Comparison of ENCODE assay signal across 8 cellular contexts in the genomic region with DNA sequence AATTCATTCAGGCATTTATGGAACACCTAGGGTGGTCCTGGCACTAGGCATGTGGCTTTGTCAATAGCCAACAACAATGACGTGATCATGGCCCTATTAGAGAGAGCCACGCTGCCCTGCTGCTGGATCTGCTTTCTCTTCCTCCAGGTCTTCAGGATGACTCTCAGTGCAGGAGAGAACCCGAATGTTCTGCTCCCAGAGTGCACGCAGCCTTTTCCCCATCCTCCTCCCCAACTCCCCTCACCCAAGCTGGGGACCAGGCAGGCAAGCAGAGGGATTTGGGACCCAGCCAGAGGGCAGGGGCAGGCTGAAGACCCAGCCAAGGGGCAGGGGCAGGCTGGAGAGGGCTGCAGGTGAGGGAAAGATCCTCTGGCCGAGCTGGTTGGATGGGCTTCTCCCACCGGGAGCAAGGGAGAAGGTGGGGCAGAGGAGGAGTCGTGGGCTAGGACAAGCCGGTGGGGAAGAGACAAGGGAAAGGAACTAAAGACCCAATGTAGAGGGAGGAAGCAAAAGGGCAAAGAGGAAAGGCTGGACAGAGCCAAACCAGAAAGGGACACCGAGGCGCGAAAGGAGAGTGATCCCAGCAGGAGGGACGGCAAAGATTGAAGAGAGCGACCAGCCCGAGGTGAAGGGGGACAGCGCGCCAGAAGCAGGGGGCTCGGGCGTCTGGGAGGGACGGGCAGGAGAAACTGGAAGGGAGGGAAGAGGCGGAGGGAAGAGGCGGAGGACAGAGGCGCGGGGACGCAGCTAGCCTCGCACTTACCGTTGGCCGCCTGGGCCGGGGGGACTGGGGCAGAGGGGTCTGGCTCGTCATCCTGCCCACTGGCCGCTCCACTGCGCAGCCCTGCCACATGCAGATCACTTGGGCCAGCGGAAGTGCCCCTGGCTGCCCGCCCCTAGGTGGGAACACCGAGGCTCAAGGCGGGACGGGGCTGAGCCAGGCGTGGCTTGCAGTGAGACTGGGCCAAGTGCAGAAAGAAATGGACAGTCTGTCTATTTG. TPM values are rescaled to one million over a fixed set of nuclear protein-coding genes. Genes with fewer than 3 reads are reported as not detected.
DNase-seq lines count a peak whose midpoint lies in the region; ATAC-seq and TF ChIP-seq lines count a peak whose summit lies in the region.

A gene with protein sequence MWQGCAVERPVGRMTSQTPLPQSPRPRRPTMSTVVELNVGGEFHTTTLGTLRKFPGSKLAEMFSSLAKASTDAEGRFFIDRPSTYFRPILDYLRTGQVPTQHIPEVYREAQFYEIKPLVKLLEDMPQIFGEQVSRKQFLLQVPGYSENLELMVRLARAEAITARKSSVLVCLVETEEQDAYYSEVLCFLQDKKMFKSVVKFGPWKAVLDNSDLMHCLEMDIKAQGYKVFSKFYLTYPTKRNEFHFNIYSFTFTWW (minus strand): TSS at position 880 of the 1,000 bp plus-strand sequence. CDS start 27 bp downstream, at position 853.

- H3K27ac ChIP-seq in HEK293 (ENCODE audit: extremely low read depth, low read depth, low read length) (no peak within 1 kb of the TSS), SJSA1 (peak within 1 kb of the TSS; percentile 43), heart left ventricle (peak within 1 kb of the TSS in 1 of 12 donors; percentile 47), gastrocnemius medialis (no peak within 1 kb of the TSS)

- peaks cover 4% of the 10 kb centered on the region; the same call in 1 of the 2 replicates for H3K4me1 ChIP-seq in HEK293 (ENCODE audit: control insufficient read depth, insufficient read depth, low read length)
- peaks cover 22% of the 10 kb centered on the region for H3K4me1 ChIP-seq in SJSA1 (replicated peaks)
- H3K4me1 ChIP-seq in heart left ventricle: peaks cover 0 to 8% (median 0%) of the 10 kb centered on the region in 12 donors
- no peaks in the 10 kb centered on the region for H3K4me1 ChIP-seq in gastrocnemius medialis

- intact Hi-C loops in heart left ventricle (cut with DNase I) (no loop called here), gastrocnemius medialis (cut with DNase I; ENCODE audit: low total_unique reads) (no loop called here)

- ATAC-seq in heart left ventricle (peak in 3 of 4 donors; percentile 60 to 75 (median 73)), gastrocnemius medialis (no peak)

- CTCF ChIA-PET in HEK293 (lab: Yijun Ruan, JAX): no interaction called here

- H3K9me3 ChIP-seq in HEK293 (ENCODE audit: control insufficient read depth, insufficient read depth, low read depth, low read length): no peaks in the 10 kb centered on the region
- H3K9me3 ChIP-seq in SJSA1 (replicated peaks): no peaks in the 10 kb centered on the region
- H3K9me3 ChIP-seq in heart left ventricle: no peaks in the 10 kb centered on the region
- no peaks in the 10 kb centered on the region for H3K9me3 ChIP-seq in gastrocnemius medialis

- H3K4me3 ChIP-seq in HEK293 (ENCODE audit: low read depth, low read length) (peak within 1 kb of the TSS; percentile 30), SJSA1 (peak within 1 kb of the TSS; percentile 46), heart left ventricle (peak within 1 kb of the TSS; percentile 17 to 57 (median 47)), gastrocnemius medialis (peak within 1 kb of the TSS; percentile 29 to 46 (median 36))

- H3K36me3 ChIP-seq in HEK293 (ENCODE audit: control insufficient read depth in 2 of 2, insufficient read depth in 1 of 2, low read length in 2 of 2): no peaks in the 10 kb centered on the region
- no peaks in the 10 kb centered on the region for H3K36me3 ChIP-seq in SJSA1
- H3K36me3 ChIP-seq in heart left ventricle: no peaks in the 10 kb centered on the region
- H3K36me3 ChIP-seq in gastrocnemius medialis: no peaks in the 10 kb centered on the region

- TF ChIP-seq CTCF in HEK293 (tag by site-specific recombination; IDR thresholded peaks at IDR 0.05) (no peak), heart left ventricle (IDR thresholded peaks at IDR 0.05) (no peak), gastrocnemius medialis (IDR thresholded peaks at IDR 0.05 in 4 of 5, conservative IDR thresholded peaks at IDR 0.05 in 1 of 5) (no peak)

- DNase-seq in SJSA1 (ENCODE audit: low read depth in 1 of 2, low spot score in 2 of 2) (peak; percentile 35 to 51), heart left ventricle (peak in 1 of 5 donors; percentile 33), gastrocnemius medialis (no peak), COLO668 (lab: John Stamatoyannopoulos, UW; ENCODE audit: unreplicated experiment) (no peak), amniotic stem cell (lab: John Stamatoyannopoulos, UW) (no peak), DMS 273 treated with DMSO at 0.1 percent for 48 hours (lab: John Stamatoyannopoulos, UW) (no peak)
- no peak for DNase-seq in activated CD8-positive, alpha-beta memory T cell treated with anti-CD3 and anti-CD28 coated beads, Interleukin-2, amount 50 U/mL, for 48 hours

- H3K27me3 ChIP-seq in SJSA1 (replicated peaks) (no peaks in the 10 kb centered on the region), heart left ventricle (peaks cover 0 to 9% (median 0%) of the 10 kb centered on the region in 9 donors), gastrocnemius medialis (peaks cover 0 to 4% (median 0%) of the 10 kb centered on the region in 3 donors)

- TF ChIP-seq POLR2A in heart left ventricle (IDR thresholded peaks at IDR 0.05): no peak
- TF ChIP-seq POLR2A in gastrocnemius medialis (IDR thresholded peaks at IDR 0.05): no peak

- 16 to 19% (median 17%) methylated on average over 37 of the region's 37 CpGs for WGBS in heart left ventricle, 4 donors

- in situ Hi-C loops in gastrocnemius medialis (cut with MboI; ENCODE audit: low sequenced_read_pairs in 4 of 4): no loop called here

- POLR2A ChIA-PET in HEK293 (lab: Yijun Ruan, JAX): no interaction called here

TF ChIP-seq in HEK293, 187 proteins besides CTCF, POLR2A, EP300 and RAD21:
- TF ChIP-seq ZNF174 (tag by site-specific recombination; IDR thresholded peaks at IDR 0.05): no peak

RNA-seq across cellular contexts. Expression of the gene that starts here (rescaled TPM):
- 2.3 and 7.7 TPM in 2 replicates for total RNA-seq in SJSA1 (2014; rRNA removed; shearing (Covaris generic))
- total RNA-seq in heart left ventricle (1 to 10 TPM in 2 of 9 donors, under 1 TPM in 2, not detected in 5; 0.15 to 1.7 (median 0.80) TPM), gastrocnemius medialis (under 1 TPM in 2 of 4 donors, not detected in 2; 0.25 to 0.38 TPM)
- under 1 TPM; 0.23 to 0.46 TPM for polyA plus RNA-seq in heart left ventricle

Comparison
In these comparisons a context has a peak if more than half of its experiments do, and no peak if none do; other contexts are left out.
1. DNase-seq: peak in SJSA1 (2 of 2); none in gastrocnemius medialis (0 of 2), COLO668 (single experiment), activated CD8-positive, alpha-beta memory T cell treated with anti-CD3 and anti-CD28 coated beads, Interleukin-2, amount 50 U/mL, for 48 hours (single experiment), amniotic stem cell (single experiment) and DMS 273 treated with DMSO at 0.1 percent for 48 hours (single experiment).
2. ATAC-seq: peak in heart left ventricle (3 of 4); none in gastrocnemius medialis (0 of 2).
3. Peak in every context shown above with its lines, with median percentiles within 50 percentile points of each other: H3K4me3 ChIP-seq.